ENCODE assay signal across 13 cellular contexts in genomic region chr11:96161271-96162089, GRCh38.
DNase-seq lines count a peak whose midpoint lies in the region; TF ChIP-seq lines count a peak whose summit lies in the region.
"Had no signal": no experiment of that assay in that cellular context is flagged by ENCODE, and none has a peak within 500 bp of the region (broad histone marks: within the 10 kb centered on the region; RNA-seq: fewer than 3 reads in every experiment).

No MANE protein-coding gene starts in this region.

- H4K20me1 ChIP-seq in osteoblast (ENCODE audit: insufficient read depth, low read length), result no peaks in the 10 kb centered on the region

- H3K4me3 ChIP-seq in esophagus muscularis mucosa, result no peak overlapping the region
- H3K4me3 ChIP-seq in osteoblast (ENCODE audit: insufficient read depth, low read length), result no peak overlapping the region
- no peak overlapping the region for H3K4me3 ChIP-seq in colonic mucosa
- H3K4me3 ChIP-seq: ovary had no signal

- no peaks in the 10 kb centered on the region for H3K27me3 ChIP-seq in esophagus muscularis mucosa
- no peaks in the 10 kb centered on the region for H3K27me3 ChIP-seq in osteoblast (ENCODE audit: insufficient read depth, low read length)
- H3K27me3 ChIP-seq in colonic mucosa, result no peaks in the 10 kb centered on the region
- H3K27me3 ChIP-seq: ovary had no signal

- peaks cover 95% of the 10 kb centered on the region for H3K4me1 Mint-ChIP-seq in HFFc6 (ENCODE audit: low read depth)

- H3K9me3 ChIP-seq in esophagus muscularis mucosa (no peaks in the 10 kb centered on the region), osteoblast (ENCODE audit: low read depth, low read length) (no peaks in the 10 kb centered on the region), colonic mucosa (no peaks in the 10 kb centered on the region)
- H3K9me3 ChIP-seq: ovary had no signal

- no peak for TF ChIP-seq EP300 in esophagus muscularis mucosa (IDR thresholded peaks at IDR 0.05)

- 71% methylated on average over 10 of the region's 10 CpGs for WGBS in esophagus muscularis mucosa

- no peak for TF ChIP-seq POLR2A in esophagus muscularis mucosa (IDR thresholded peaks at IDR 0.05; ENCODE audit: low read depth)

- H3K4me1 ChIP-seq in esophagus muscularis mucosa, result peaks cover 25 to 61% (median 48%) of the 10 kb centered on the region in 4 donors
- H3K4me1 ChIP-seq in osteoblast (ENCODE audit: insufficient read depth, low read length), result peaks cover 66% of the 10 kb centered on the region
- no peaks in the 10 kb centered on the region for H3K4me1 ChIP-seq in colonic mucosa

- no peak overlapping the region for H3K9ac ChIP-seq in colonic mucosa (ENCODE audit: low read depth in 2 of 2, low read length in 2 of 2)

- H3K27ac Mint-ChIP-seq in HFFc6, result peak overlapping the region; percentile 85
- H3K27ac Mint-ChIP-seq: activated CD4-positive, alpha-beta T cell treated with anti-CD3 and anti-CD28 coated beads, Interleukin-2, amount 10 ng/mL, durations not matched to agents 24 days and 14 days had no signal

- H3K27ac ChIP-seq in esophagus muscularis mucosa (replicated peaks in 1 of 4), result peak overlapping the region; percentile 24 to 82 (median 50)
- peak overlapping the region; percentile 93 for H3K27ac ChIP-seq in osteoblast (ENCODE audit: low read depth, low read length)
- no peak overlapping the region for H3K27ac ChIP-seq in colonic mucosa
- H3K27ac ChIP-seq: C4-2B, ovary had no signal

- H3K79me2 ChIP-seq in osteoblast (ENCODE audit: insufficient read depth, low read length), result peaks cover 61% of the 10 kb centered on the region

- no peaks in the 10 kb centered on the region for H3K9me3 Mint-ChIP-seq in HFFc6
- H3K9me3 Mint-ChIP-seq: activated CD4-positive, alpha-beta T cell treated with anti-CD3 and anti-CD28 coated beads, Interleukin-2, amount 10 ng/mL, durations not matched to agents 24 days and 14 days had no signal

- H2AFZ ChIP-seq in osteoblast (ENCODE audit: low read length), result no peak overlapping the region

- no peaks in the 10 kb centered on the region; the same call in 1 of the 2 replicates for H3K27me3 Mint-ChIP-seq in HFFc6 (ENCODE audit: insufficient read depth)
- H3K27me3 Mint-ChIP-seq: activated CD4-positive, alpha-beta T cell treated with anti-CD3 and anti-CD28 coated beads, Interleukin-2, amount 10 ng/mL, durations not matched to agents 24 days and 14 days had no signal

- intact Hi-C loops in esophagus muscularis mucosa (cut with DNase I), result loop anchor here (5.0 to 10.0 kb wide), 3 partner anchors 36 to 181 kb away; partner anchors contain the start of gene MAML2
- intact Hi-C loops in colonic mucosa (cut with DNase I), result no loop called here

- H3K36me3 ChIP-seq in esophagus muscularis mucosa, result no peaks in the 10 kb centered on the region
- H3K36me3 ChIP-seq in osteoblast (ENCODE audit: insufficient read depth, low read length), result no peaks in the 10 kb centered on the region
- H3K36me3 ChIP-seq in colonic mucosa, result no peaks in the 10 kb centered on the region
- H3K36me3 ChIP-seq: ovary had no signal

- H3K4me2 ChIP-seq in osteoblast (ENCODE audit: insufficient read depth, low read length), result peak overlapping the region; percentile 22

- peaks cover 5% of the 10 kb centered on the region; the same call in 1 of the 2 replicates for H3K36me3 Mint-ChIP-seq in HFFc6 (ENCODE audit: low read depth)

- H3K4me3 Mint-ChIP-seq in HFFc6, result peak overlapping the region; percentile 78
- H3K4me3 Mint-ChIP-seq: activated CD4-positive, alpha-beta T cell treated with anti-CD3 and anti-CD28 coated beads, Interleukin-2, amount 10 ng/mL, durations not matched to agents 24 days and 14 days had no signal

- DNase-seq in AG08395 (ENCODE audit: low spot score) (peak; percentile 24), HFFc6 (peak; percentile 67), esophagus muscularis mucosa (ENCODE audit: extremely low spot score) (no peak), osteoblast (ENCODE audit: insufficient read length, low spot score, missing footprints) (peak; percentile 64), CD1c-positive myeloid dendritic cell (ENCODE audit: extremely low spot score) (no peak), GM20000 (ENCODE audit: low spot score) (no peak), colonic mucosa (no peak), NOMO-1 (lab: John Stamatoyannopoulos, UW; ENCODE audit: unreplicated experiment in 2 of 2) (no peak)
- DNase-seq: activated CD4-positive, alpha-beta T cell treated with anti-CD3 and anti-CD28 coated beads, Interleukin-2, amount 10 ng/mL, durations not matched to agents 24 days and 14 days; activated effector memory CD4-positive, alpha-beta T cell treated with Interleukin-2 at 50 U/mL for 16 hours; ovary; T-helper 1 cell had no signal

- TF ChIP-seq CTCF in HFFc6 (IDR thresholded peaks at IDR 0.05) (no peak), esophagus muscularis mucosa (IDR thresholded peaks at IDR 0.05) (no peak), osteoblast (IDR thresholded peaks at IDR 0.05; ENCODE audit: extremely low read depth, low read depth, low read length) (no peak), GM20000 (IDR thresholded peaks at IDR 0.05; ENCODE audit: extremely low read depth, missing control alignments) (no peak), colonic mucosa (IDR thresholded peaks at IDR 0.05) (no peak)

Comparison
In these comparisons a context has a peak if more than half of its experiments do, and no peak if none do; other contexts are left out.
1. DNase-seq: peak in AG08395 (single experiment), HFFc6 (single experiment) and osteoblast (single experiment); none in esophagus muscularis mucosa (single experiment), CD1c-positive myeloid dendritic cell (single experiment), GM20000 (single experiment), colonic mucosa (single experiment) and NOMO-1 (0 of 2).